1 cellular context compared by ENCODE assay signal in the genomic region with DNA sequence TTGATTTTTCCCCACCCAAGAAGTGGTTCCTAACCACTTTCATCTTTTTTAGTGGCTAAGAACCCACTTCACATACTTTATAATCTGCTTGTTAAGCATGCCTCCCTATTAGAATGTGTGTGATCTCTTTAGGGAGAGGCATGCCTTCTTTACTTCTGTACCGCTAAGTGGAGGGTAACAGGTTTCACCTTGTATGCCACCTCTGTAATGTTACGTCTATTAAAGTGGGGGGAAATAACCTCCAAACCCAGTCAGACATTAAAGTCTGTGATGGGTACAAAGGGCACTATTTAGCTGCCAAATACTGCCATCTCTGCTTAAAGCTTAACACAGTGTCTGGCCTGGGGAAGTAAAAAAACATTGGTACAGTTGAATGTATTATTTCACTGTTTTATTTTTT.
TF ChIP-seq lines count a peak whose summit lies in the region.

No MANE protein-coding gene starts in this region.

TF ChIP-seq in GM12878, 131 proteins besides CTCF, POLR2A, EP300 and RAD21 (continued from another document):
- TF ChIP-seq, protein P1, sequence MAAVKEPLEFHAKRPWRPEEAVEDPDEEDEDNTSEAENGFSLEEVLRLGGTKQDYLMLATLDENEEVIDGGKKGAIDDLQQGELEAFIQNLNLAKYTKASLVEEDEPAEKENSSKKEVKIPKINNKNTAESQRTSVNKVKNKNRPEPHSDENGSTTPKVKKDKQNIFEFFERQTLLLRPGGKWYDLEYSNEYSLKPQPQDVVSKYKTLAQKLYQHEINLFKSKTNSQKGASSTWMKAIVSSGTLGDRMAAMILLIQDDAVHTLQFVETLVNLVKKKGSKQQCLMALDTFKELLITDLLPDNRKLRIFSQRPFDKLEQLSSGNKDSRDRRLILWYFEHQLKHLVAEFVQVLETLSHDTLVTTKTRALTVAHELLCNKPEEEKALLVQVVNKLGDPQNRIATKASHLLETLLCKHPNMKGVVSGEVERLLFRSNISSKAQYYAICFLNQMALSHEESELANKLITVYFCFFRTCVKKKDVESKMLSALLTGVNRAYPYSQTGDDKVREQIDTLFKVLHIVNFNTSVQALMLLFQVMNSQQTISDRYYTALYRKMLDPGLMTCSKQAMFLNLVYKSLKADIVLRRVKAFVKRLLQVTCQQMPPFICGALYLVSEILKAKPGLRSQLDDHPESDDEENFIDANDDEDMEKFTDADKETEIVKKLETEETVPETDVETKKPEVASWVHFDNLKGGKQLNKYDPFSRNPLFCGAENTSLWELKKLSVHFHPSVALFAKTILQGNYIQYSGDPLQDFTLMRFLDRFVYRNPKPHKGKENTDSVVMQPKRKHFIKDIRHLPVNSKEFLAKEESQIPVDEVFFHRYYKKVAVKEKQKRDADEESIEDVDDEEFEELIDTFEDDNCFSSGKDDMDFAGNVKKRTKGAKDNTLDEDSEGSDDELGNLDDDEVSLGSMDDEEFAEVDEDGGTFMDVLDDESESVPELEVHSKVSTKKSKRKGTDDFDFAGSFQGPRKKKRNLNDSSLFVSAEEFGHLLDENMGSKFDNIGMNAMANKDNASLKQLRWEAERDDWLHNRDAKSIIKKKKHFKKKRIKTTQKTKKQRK (IDR thresholded peaks at IDR 0.05; ENCODE audit: low read depth, low read length): no peak
